In the genomic region with DNA sequence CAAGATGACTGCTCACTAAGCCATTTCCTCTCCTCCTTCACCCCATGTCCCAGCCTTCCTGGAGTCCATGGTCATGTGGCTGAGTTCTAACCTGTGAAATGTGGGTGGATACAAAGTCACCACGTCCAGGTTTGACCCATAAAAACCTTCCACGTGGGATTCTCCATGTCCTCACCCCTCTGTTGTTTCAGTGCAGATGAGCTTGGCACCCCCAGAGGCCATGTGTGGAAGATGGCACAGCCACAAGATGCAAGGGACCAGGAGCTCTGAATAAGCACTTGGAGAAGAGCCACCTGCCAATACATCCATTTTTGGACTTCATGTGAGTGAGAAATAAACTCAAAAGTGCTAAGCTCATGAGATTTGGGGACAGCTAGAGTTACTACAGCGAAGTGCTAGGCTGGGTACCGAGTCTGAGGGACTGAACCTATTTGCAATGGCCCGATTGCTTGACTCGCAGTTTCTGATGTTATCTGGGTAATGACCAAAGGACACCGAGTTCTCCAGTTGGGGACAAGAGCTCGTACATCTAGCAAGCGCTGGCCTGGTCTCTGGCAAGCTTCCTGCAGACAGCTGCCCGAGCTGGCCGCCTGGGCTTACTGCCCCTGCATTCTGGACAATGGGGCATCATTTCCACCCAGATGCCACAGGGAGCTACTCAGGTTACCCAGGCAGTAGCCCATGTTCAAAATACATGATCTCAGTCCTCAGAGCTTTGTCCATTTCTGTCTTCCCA, we compare ENCODE assay signal across 26 cellular contexts. TPM values are rescaled to one million over a fixed set of nuclear protein-coding genes. Genes with fewer than 3 reads are reported as not detected.
A peak's percentile ranks its signal among the peaks of the same experiment; 100 is the strongest.
DNase-seq lines count a peak whose midpoint lies in the region; TF ChIP-seq lines count a peak whose summit lies in the region.
"Had no signal": no experiment of that assay in that cellular context is flagged by ENCODE, and none has a peak within 500 bp of the region (broad histone marks: within the 10 kb centered on the region; RNA-seq: fewer than 3 reads in every experiment).

No MANE protein-coding gene starts in this region.

- TF ChIP-seq CTCF in OCI-LY7 (conservative IDR thresholded peaks at IDR 0.05; ENCODE audit: low read length) = peak; percentile 24; the same call in 1 of the 2 replicates

- no peaks in the 10 kb centered on the region for H3K9me2 ChIP-seq in OCI-LY7 (ENCODE audit: insufficient read depth, low read length)

- peaks cover 3% of the 10 kb centered on the region for H3K4me1 ChIP-seq in OCI-LY7 (ENCODE audit: insufficient read depth, low read length, poor library complexity, severe bottlenecking)
- H3K4me1 ChIP-seq: colonic mucosa, heart right ventricle, neural progenitor cell, prostate gland, stomach, transverse colon had no signal

- H3K36me3 ChIP-seq in OCI-LY7 (ENCODE audit: insufficient read depth, low read length) = no peaks in the 10 kb centered on the region
- H3K36me3 ChIP-seq: BLaER1 treated with 17β-estradiol and CSF1 and Interleukin-3, amounts not matched to agents 10 nM and 100 nM; colonic mucosa; heart right ventricle; neural progenitor cell; prostate gland; stomach; transverse colon had no signal

- H3K9me3 ChIP-seq in OCI-LY7 (ENCODE audit: low read length) = no peaks in the 10 kb centered on the region
- H3K9me3 ChIP-seq: BLaER1 treated with 17β-estradiol and CSF1 and Interleukin-3, amounts not matched to agents 10 nM and 100 nM; colonic mucosa; prostate gland; transverse colon had no signal

- no peaks in the 10 kb centered on the region for H3K79me2 ChIP-seq in OCI-LY7 (ENCODE audit: insufficient read depth, low read depth, low read length)

- no peak overlapping the region for H3K4me3 ChIP-seq in OCI-LY7 (ENCODE audit: low read depth, low read length, poor library complexity, severe bottlenecking)
- H3K4me3 ChIP-seq: BLaER1 treated with 17β-estradiol and CSF1 and Interleukin-3, amounts not matched to agents 10 nM and 100 nM; colonic mucosa; heart right ventricle; neural progenitor cell; prostate gland; stomach; transverse colon had no signal

- DNase-seq in G401 (ENCODE audit: low spot score) (peak; percentile 10), OCI-LY7 (ENCODE audit: low spot score) (no peak), inferior parietal cortex (ENCODE audit: extremely low spot score) (peak; percentile 32), putamen (ENCODE audit: low spot score) (peak; percentile 16), NCI-H146 (lab: John Stamatoyannopoulos, UW) (no peak)
- DNase-seq in activated CD4-positive, alpha-beta T cell treated with anti-CD3 and anti-CD28 coated beads, Interleukin-2, amount 50 U/mL, for 4 hours = no peak
- DNase-seq in activated effector memory CD4-positive, alpha-beta T cell treated with Interleukin-2 at 50 U/mL for 16 hours = no peak
- DNase-seq in stimulated activated naive CD4-positive, alpha-beta T cell treated with Interleukin-2 at 50 U/mL for 16 hours (lab: John Stamatoyannopoulos, UW) = no peak
- DNase-seq: activated CD4-positive, alpha-beta T cell treated with anti-CD3 and anti-CD28 coated beads, Interleukin-2, amount 10 ng/mL, durations not matched to agents 24 days and 14 days; activated naive CD4-positive, alpha-beta T cell treated with anti-CD3 and anti-CD28 coated beads, Interleukin-2, amount 10 ng/mL, durations not matched to agents 7 days and 5 days; colonic mucosa; COR-L47; DMS79 treated with DMSO at 0.1 percent for 48 hours; effector CD8-positive, alpha-beta T cell; heart right ventricle; Karpas-422; left cardiac atrium; MV-4-11; SHP77 treated with DMSO at 0.1 percent for 48 hours; stomach; transverse colon had no signal

- intact Hi-C loops in OCI-LY7 (cut with micrococcal nuclease; ENCODE audit: unreplicated experiment) = no loop called here

- in situ Hi-C loops in G401 (cut with HindIII; ENCODE audit: low sequenced_read_pairs) = no loop called here

- no peaks in the 10 kb centered on the region for H4K20me1 ChIP-seq in OCI-LY7 (ENCODE audit: insufficient read depth, low read length)
- H4K20me1 ChIP-seq: BLaER1 treated with 17β-estradiol and CSF1 and Interleukin-3, amounts not matched to agents 10 nM and 100 nM had no signal

- H3K4me2 ChIP-seq in OCI-LY7 (ENCODE audit: low read length) = no peak overlapping the region
- H3K4me2 ChIP-seq: neural progenitor cell had no signal

- BruUV-seq in OCI-LY7 (replicated peaks; lab: Mats Ljungman, UMichigan) = no TSS peak

- CTCF ChIA-PET in OCI-LY7 (lab: Charles Lee; ENCODE audit: unreplicated experiment) = no interaction called here

- no peak overlapping the region for H3K27ac ChIP-seq in OCI-LY7 (ENCODE audit: low read depth, low read length, poor library complexity, severe bottlenecking)
- H3K27ac ChIP-seq: BLaER1 treated with 17β-estradiol and CSF1 and Interleukin-3, amounts not matched to agents 10 nM and 100 nM; colonic mucosa; heart right ventricle; neural progenitor cell; prostate gland; stomach; transverse colon had no signal

- POLR2A ChIA-PET in OCI-LY7 (lab: Charles Lee) = no interaction called here

- no peak overlapping the region for H2AFZ ChIP-seq in OCI-LY7 (ENCODE audit: low read length)
- H2AFZ ChIP-seq: neural progenitor cell had no signal

RNA-seq across cellular contexts. Expression of gene SLC24A4, which starts 7.7 kb away (rescaled TPM):
- not detected in 2 replicates for total RNA-seq in G401 (2014; rRNA removed; shearing (Covaris generic))
- total RNA-seq in OCI-LY7 (2014; rRNA removed; shearing (Covaris generic)) = not detected in 2 replicates
- total RNA-seq in OCI-LY7 (2022) = not detected in 2 replicates
- total RNA-seq: activated CD4-positive, alpha-beta T cell treated with anti-CD3 and anti-CD28 coated beads, Interleukin-2, amount 10 ng/mL, durations not matched to agents 24 days and 14 days; epithelial cell of proximal tubule; HepG2 had no signal

Comparison
In these comparisons a context has a peak if more than half of its experiments do, and no peak if none do; other contexts are left out.
1. DNase-seq: peak in G401 (single experiment), inferior parietal cortex (single experiment) and putamen (single experiment); none in OCI-LY7 (single experiment), activated CD4-positive, alpha-beta T cell treated with anti-CD3 and anti-CD28 coated beads, Interleukin-2, amount 50 U/mL, for 4 hours (0 of 2), activated effector memory CD4-positive, alpha-beta T cell treated with Interleukin-2 at 50 U/mL for 16 hours (single experiment), stimulated activated naive CD4-positive, alpha-beta T cell treated with Interleukin-2 at 50 U/mL for 16 hours (single experiment) and NCI-H146 (single experiment).